In the genomic region with DNA sequence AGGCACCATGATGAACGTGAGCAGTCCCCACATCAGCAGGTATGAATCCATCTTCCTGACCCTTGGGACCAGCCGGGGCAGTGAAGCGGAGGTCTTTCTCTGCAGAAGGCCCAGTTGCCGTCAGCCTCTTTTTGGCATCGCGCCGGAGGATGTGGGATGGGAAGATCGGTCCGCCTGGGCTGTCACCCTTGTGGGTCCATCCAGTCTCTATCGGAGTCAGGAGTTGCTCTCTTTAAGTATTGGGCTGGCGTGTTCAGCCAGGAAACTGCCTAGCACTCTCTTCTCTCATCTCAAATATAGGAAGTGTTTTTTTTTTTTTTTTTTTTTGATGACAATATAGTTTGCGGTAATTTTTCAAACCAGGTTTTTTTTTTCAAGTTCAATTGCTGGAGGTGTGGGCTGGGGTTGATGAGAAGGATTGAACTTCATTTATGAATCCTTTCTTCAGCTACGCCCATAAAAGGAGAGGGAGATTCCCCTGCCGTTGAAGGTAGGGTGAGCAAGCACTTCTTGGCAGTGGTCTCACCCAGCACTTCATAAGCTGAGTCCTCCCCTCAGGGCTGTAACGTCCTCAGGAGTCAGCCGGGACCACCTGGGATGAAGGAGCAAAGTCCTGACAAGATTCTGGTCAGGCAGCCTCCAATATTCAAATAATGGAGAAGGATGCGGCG, we compare ENCODE assay signal across 9 cellular contexts. TPM values are rescaled to one million over a fixed set of nuclear protein-coding genes. Genes with fewer than 3 reads are reported as not detected.
A peak's percentile ranks its signal among the peaks of the same experiment; 100 is the strongest.
DNase-seq lines count a peak whose midpoint lies in the region; ATAC-seq, FAIRE-seq and TF ChIP-seq lines count a peak whose summit lies in the region.
"Had no signal": no experiment of that assay in that cellular context is flagged by ENCODE, and none has a peak within 500 bp of the region (broad histone marks: within the 10 kb centered on the region; RNA-seq: fewer than 3 reads in every experiment).

Gene IL2RA, minus strand, starts transcription at position 267 of the 671 bp plus-strand sequence. Its CDS starts 216 bp downstream, at position 51.

- POLR2A ChIA-PET in HEK293T (lab: Yijun Ruan, JAX): no interaction called here

- DNase-seq in GM19239 (ENCODE audit: insufficient read length, low spot score) (no peak), HEK293T (ENCODE audit: extremely low spot score) (no peak), H4 (ENCODE audit: low spot score) (no peak)
- peak; percentile 67 to 73 for DNase-seq in activated CD4-positive, alpha-beta T cell treated with anti-CD3 and anti-CD28 coated beads, Interleukin-2, amount 50 U/mL, for 24 hours (ENCODE audit: low read depth in 1 of 2, low spot score in 1 of 2)
- peak; percentile 28 to 38 (median 35) for DNase-seq in effector memory CD8-positive, alpha-beta T cell
- peak; percentile 24 for DNase-seq in stimulated activated CD8-positive, alpha-beta memory T cell treated with anti-CD3 and anti-CD28 coated beads, Interleukin-12 subunit alpha, Interleukin-12 subunit beta, amount 100 ng/mL, for 4 hours (ENCODE audit: low read depth)
- DNase-seq: NCI-H2081 treated with DMSO at 0.1 percent for 48 hours had no signal

- no peaks in the 10 kb centered on the region for H3K27me3 Mint-ChIP-seq in effector memory CD8-positive, alpha-beta T cell

- H3K4me3 Mint-ChIP-seq in effector memory CD8-positive, alpha-beta T cell: peak within 1 kb of the TSS; percentile 80 to 87

- peak within 1 kb of the TSS; percentile 66 to 70 for H3K27ac Mint-ChIP-seq in effector memory CD8-positive, alpha-beta T cell

- CTCF ChIA-PET in HEK293T (lab: Yijun Ruan, JAX): no interaction called here

- peak; percentile 57 for FAIRE-seq in GM19239 (lab: Jason Lieb, UNC)

- peaks cover 34 to 35% of the 10 kb centered on the region in 2 donors for H3K4me1 Mint-ChIP-seq in effector memory CD8-positive, alpha-beta T cell (ENCODE audit: low read depth in 2 of 2)

- H3K9me3 Mint-ChIP-seq in effector memory CD8-positive, alpha-beta T cell: no peaks in the 10 kb centered on the region

- H3K36me3 Mint-ChIP-seq in effector memory CD8-positive, alpha-beta T cell (ENCODE audit: insufficient read depth): peaks cover 13% of the 10 kb centered on the region

- ATAC-seq in effector memory CD8-positive, alpha-beta T cell (replicated peaks): peak; percentile 85
- ATAC-seq in GM18520 (IDR thresholded peaks at IDR 0.05; ENCODE audit: unreplicated experiment) (no peak), GM21367 (IDR thresholded peaks at IDR 0.05; ENCODE audit: unreplicated experiment) (no peak)

TF ChIP-seq in HEK293T, 16 proteins besides CTCF, POLR2A, EP300 and RAD21:
- TF ChIP-seq FOXK2 (IDR thresholded peaks at IDR 0.05) (no peak), HDGF (IDR thresholded peaks at IDR 0.05; ENCODE audit: borderline replicate concordance) (no peak), ARNT (IDR thresholded peaks at IDR 0.05) (no peak), ZNF384 (IDR thresholded peaks at IDR 0.05) (no peak), CTBP1 (IDR thresholded peaks at IDR 0.05; ENCODE audit: borderline replicate concordance) (no peak), FOXA1 (IDR thresholded peaks at IDR 0.05) (no peak), L3MBTL2 (conservative IDR thresholded peaks at IDR 0.05) (no peak), TARDBP (IDR thresholded peaks at IDR 0.05) (no peak), FOXM1 (IDR thresholded peaks at IDR 0.05; ENCODE audit: borderline replicate concordance) (no peak), PKNOX1 (IDR thresholded peaks at IDR 0.05) (no peak), LEF1 (IDR thresholded peaks at IDR 0.05; ENCODE audit: borderline replicate concordance) (no peak), ELF4 (IDR thresholded peaks at IDR 0.05) (no peak), NFRKB (IDR thresholded peaks at IDR 0.05) (no peak), SUZ12 (IDR thresholded peaks at IDR 0.05) (no peak), SP1 (IDR thresholded peaks at IDR 0.05) (no peak), BHLHE40 (IDR thresholded peaks at IDR 0.05; ENCODE audit: borderline replicate concordance) (no peak)
TF ChIP-seq in HEK293T: peak in this region for 0.

RNA-seq across cellular contexts. Expression of gene IL2RA, which starts in this region (rescaled TPM):
- total RNA-seq in H4 (2014; rRNA removed; shearing (Covaris generic)): not detected in 2 replicates

Comparison
In these comparisons a context has a peak if more than half of its experiments do, and no peak if none do; other contexts are left out.
1. DNase-seq: peak in activated CD4-positive, alpha-beta T cell treated with anti-CD3 and anti-CD28 coated beads, Interleukin-2, amount 50 U/mL, for 24 hours (2 of 2), effector memory CD8-positive, alpha-beta T cell (3 of 3) and stimulated activated CD8-positive, alpha-beta memory T cell treated with anti-CD3 and anti-CD28 coated beads, Interleukin-12 subunit alpha, Interleukin-12 subunit beta, amount 100 ng/mL, for 4 hours (single experiment); none in GM19239 (single experiment), HEK293T (single experiment) and H4 (single experiment).